In genomic region chr19:58348080-58348479, GRCh38 we compare ENCODE assay signal across 8 cellular contexts. TPM values are rescaled to one million over a fixed set of nuclear protein-coding genes. Genes with fewer than 3 reads are reported as not detected.
DNase-seq lines count a peak whose midpoint lies in the region; ATAC-seq, FAIRE-seq and TF ChIP-seq lines count a peak whose summit lies in the region.
"Not testable (repeated sequence)": the region's sequence is repeated elsewhere in the genome, so short reads cannot be mapped to it uniquely, and the experiment has no call there.

No MANE protein-coding gene starts in this region.

- TF ChIP-seq CTCF in CD8-positive, alpha-beta T cell (IDR thresholded peaks at IDR 0.05); endothelial cell (IDR thresholded peaks at IDR 0.05; ENCODE audit: unreplicated experiment); kidney (IDR thresholded peaks at IDR 0.05; ENCODE audit: borderline replicate concordance, extremely low read depth, insufficient read depth); neutrophil (IDR thresholded peaks at IDR 0.05); testis (IDR thresholded peaks at IDR 0.05): not testable (repeated sequence)

- H3K36me3 ChIP-seq in CD8-positive, alpha-beta T cell (ENCODE audit: insufficient read depth, low read length); kidney (ENCODE audit: control insufficient read depth in 1 of 2, insufficient read depth in 2 of 2, low read length in 2 of 2); neutrophil; testis (ENCODE audit: low read depth, missing control alignments): not testable (repeated sequence)

- not testable (repeated sequence) for H3K9me3 ChIP-seq in CD8-positive, alpha-beta T cell (ENCODE audit: low read length); kidney (ENCODE audit: control insufficient read depth in 1 of 2, low read length in 2 of 2); neutrophil; testis

- DNase-seq in CD8-positive, alpha-beta T cell; activated naive CD8-positive, alpha-beta T cell treated with anti-CD3 and anti-CD28 coated beads, Interleukin-2, amount 10 ng/mL, durations not matched to agents 7 days and 5 days; endothelial cell (ENCODE audit: low spot score); kidney; testis: not testable (repeated sequence)

- H3K9me3 Mint-ChIP-seq in CD8-positive, alpha-beta T cell; activated naive CD8-positive, alpha-beta T cell treated with anti-CD3 and anti-CD28 coated beads, Interleukin-2, amount 10 ng/mL, durations not matched to agents 7 days and 5 days; endothelial cell (ENCODE audit: unreplicated experiment): not testable (repeated sequence)

- TF ChIP-seq POLR2A in testis (IDR thresholded peaks at IDR 0.05), result not testable (repeated sequence)

- CTCF ChIA-PET in CD8-positive, alpha-beta T cell (lab: Charles Lee), result interaction anchor here (0.6 to 1.5 kb wide), 3 partner anchors 14 to 172 kb away, joined by 3 read pairs; no protein-coding TSS in a partner anchor

- peak overlapping the region; percentile 91 for H3K4me3 Mint-ChIP-seq in CD8-positive, alpha-beta T cell
- H3K4me3 Mint-ChIP-seq in activated naive CD8-positive, alpha-beta T cell treated with anti-CD3 and anti-CD28 coated beads, Interleukin-2, amount 10 ng/mL, durations not matched to agents 7 days and 5 days, result peak overlapping the region; percentile 98
- peak overlapping the region; percentile 97 for H3K4me3 Mint-ChIP-seq in endothelial cell (ENCODE audit: unreplicated experiment)

- not testable (repeated sequence) for FAIRE-seq in kidney (lab: Jason Lieb, UNC)

- WGBS in testis, 2 donors, result 11 to 23% methylated on average over 12 of the region's 12 CpGs

- peak overlapping the region; percentile 95 for H3K4me3 ChIP-seq in CD8-positive, alpha-beta T cell (ENCODE audit: low read depth, low read length)
- H3K4me3 ChIP-seq in kidney (ENCODE audit: low read length in 2 of 2), result peak overlapping the region; percentile 34 to 52
- H3K4me3 ChIP-seq in neutrophil (ENCODE audit: low read depth in 1 of 2, low read length in 1 of 2), result peak overlapping the region; percentile 29 to 65
- H3K4me3 ChIP-seq in testis, result peak overlapping the region; percentile 55 to 72

- H3K27me3 Mint-ChIP-seq in CD8-positive, alpha-beta T cell (ENCODE audit: low read depth); activated naive CD8-positive, alpha-beta T cell treated with anti-CD3 and anti-CD28 coated beads, Interleukin-2, amount 10 ng/mL, durations not matched to agents 7 days and 5 days; endothelial cell (ENCODE audit: unreplicated experiment): not testable (repeated sequence)

- POLR2A ChIA-PET in CD8-positive, alpha-beta T cell (lab: Charles Lee), result interaction anchor here (0.9 to 3.4 kb wide), 5 partner anchors 9 to 70 kb away, joined by 3 to 38 read pairs (median 4); partner anchors contain the start of gene ZNF497
- POLR2A ChIA-PET in activated naive CD8-positive, alpha-beta T cell treated with anti-CD3 and anti-CD28 coated beads, Interleukin-2, amount 10 ng/mL, durations not matched to agents 7 days and 5 days (lab: Charles Lee), result interaction anchor here (1.1 to 4.5 kb wide), 9 partner anchors 8 to 1156 kb away, joined by 3 to 50 read pairs (median 5); partner anchors contain the start of genes ZNF446, ZNF497 and ZSCAN22

- H3K27me3 ChIP-seq in CD8-positive, alpha-beta T cell (ENCODE audit: insufficient read depth, low read length); testis: not testable (repeated sequence)
- H3K27me3 ChIP-seq in neutrophil, result peaks cover 65% of the 10 kb centered on the region

- intact Hi-C loops in CD8-positive, alpha-beta T cell (cut with DNase I, micrococcal nuclease), result loop anchor here in 1 of 2 experiments (1.0 to 5.0 kb wide), 2 partner anchors 33 to 54 kb away; partner anchors contain the start of gene ZNF837
- intact Hi-C loops in kidney (cut with DNase I); testis (cut with DNase I; ENCODE audit: low total_unique reads): not testable (repeated sequence)

- not testable (repeated sequence) for ATAC-seq in CD8-positive, alpha-beta T cell
- ATAC-seq in HG03175 (IDR thresholded peaks at IDR 0.05; ENCODE audit: unreplicated experiment) (peak; percentile 3), SK-N-SH treated with all-trans-retinoic acid at 6 μM for 48 hours (peak; percentile 7)
- peak; percentile 2 for ATAC-seq in activated naive CD8-positive, alpha-beta T cell treated with anti-CD3 and anti-CD28 coated beads, Interleukin-2, amount 10 ng/mL, durations not matched to agents 7 days and 5 days (ENCODE audit: low read depth)

- peak overlapping the region in 1 of 2 donors; percentile 7 for H3K9ac ChIP-seq in kidney (ENCODE audit: low read length in 2 of 2)

- H3K27ac ChIP-seq in CD8-positive, alpha-beta T cell (ENCODE audit: low read depth, low read length), result peak overlapping the region; percentile 63
- H3K27ac ChIP-seq in kidney (ENCODE audit: low read depth in 2 of 2, low read length in 2 of 2); neutrophil; testis: not testable (repeated sequence)

- H3K36me3 Mint-ChIP-seq in CD8-positive, alpha-beta T cell, result not testable (repeated sequence)
- H3K36me3 Mint-ChIP-seq in activated naive CD8-positive, alpha-beta T cell treated with anti-CD3 and anti-CD28 coated beads, Interleukin-2, amount 10 ng/mL, durations not matched to agents 7 days and 5 days, result peaks cover 18% of the 10 kb centered on the region
- peaks cover 12% of the 10 kb centered on the region for H3K36me3 Mint-ChIP-seq in endothelial cell (ENCODE audit: low read depth, unreplicated experiment)

- H3K4me1 ChIP-seq in CD8-positive, alpha-beta T cell (ENCODE audit: insufficient read depth, low read length), result peaks cover 17% of the 10 kb centered on the region
- H3K4me1 ChIP-seq in kidney (ENCODE audit: control insufficient read depth in 1 of 2, insufficient read depth in 1 of 2, low read depth in 1 of 2, low read length in 2 of 2), result not testable (repeated sequence)
- H3K4me1 ChIP-seq in neutrophil (ENCODE audit: control insufficient read depth in 1 of 2, insufficient read depth in 1 of 2, low read depth in 1 of 2, low read length in 1 of 2) (peaks cover 10 to 16% of the 10 kb centered on the region in 2 experiments), testis (peaks cover 13% of the 10 kb centered on the region)

- peak overlapping the region; percentile 93 for H3K27ac Mint-ChIP-seq in CD8-positive, alpha-beta T cell
- peak overlapping the region; percentile 92 for H3K27ac Mint-ChIP-seq in activated naive CD8-positive, alpha-beta T cell treated with anti-CD3 and anti-CD28 coated beads, Interleukin-2, amount 10 ng/mL, durations not matched to agents 7 days and 5 days
- H3K27ac Mint-ChIP-seq in endothelial cell (ENCODE audit: unreplicated experiment), result not testable (repeated sequence)

- H3K4me1 Mint-ChIP-seq in CD8-positive, alpha-beta T cell (ENCODE audit: low read depth), result peaks cover 38% of the 10 kb centered on the region
- H3K4me1 Mint-ChIP-seq in activated naive CD8-positive, alpha-beta T cell treated with anti-CD3 and anti-CD28 coated beads, Interleukin-2, amount 10 ng/mL, durations not matched to agents 7 days and 5 days, result peaks cover 22% of the 10 kb centered on the region
- peaks cover 12% of the 10 kb centered on the region for H3K4me1 Mint-ChIP-seq in endothelial cell (ENCODE audit: unreplicated experiment)

RNA-seq across cellular contexts. Expression of gene A1BG, which starts 5.2 kb away (rescaled TPM):
- total RNA-seq in CD8-positive, alpha-beta T cell, result 10 to 100 TPM; 29.3 to 29.9 TPM
- 10 to 100 TPM; 21.0 to 22.8 TPM for total RNA-seq in activated naive CD8-positive, alpha-beta T cell treated with anti-CD3 and anti-CD28 coated beads, Interleukin-2, amount 10 ng/mL, durations not matched to agents 7 days and 5 days
- total RNA-seq in endothelial cell (ENCODE audit: unreplicated experiment) (41.9 TPM), kidney (10.9 TPM), testis (10 to 100 TPM in 1 of 2 donors, 1 to 10 TPM in 1; 3.5 to 13.1 TPM)
- polyA plus RNA-seq in kidney (ENCODE audit: insufficient read depth, low read depth, low replicate concordance) (19.0 TPM), testis (ENCODE audit: insufficient read depth, low read depth, low replicate concordance) (4.5 TPM)

RNA-seq across cellular contexts. Expression of gene ZNF497, which starts 14.5 kb away (rescaled TPM):
- 1 to 10 TPM in 1 of 2 experiments, under 1 TPM in 1; 0.79 to 1.2 TPM for total RNA-seq in CD8-positive, alpha-beta T cell
- total RNA-seq in activated naive CD8-positive, alpha-beta T cell treated with anti-CD3 and anti-CD28 coated beads, Interleukin-2, amount 10 ng/mL, durations not matched to agents 7 days and 5 days, result 1 to 10 TPM; 1.7 to 2.1 TPM
- total RNA-seq in endothelial cell (ENCODE audit: unreplicated experiment) (3.6 TPM), kidney (5.0 TPM), testis (10 to 100 TPM; 10.3 to 10.7 TPM)
- polyA plus RNA-seq in kidney (ENCODE audit: insufficient read depth, low read depth, low replicate concordance) (1.7 TPM), testis (ENCODE audit: insufficient read depth, low read depth, low replicate concordance) (2.6 TPM)

RNA-seq across cellular contexts. Expression of gene ZSCAN22, which starts 21.3 kb away (rescaled TPM):
- 1 to 10 TPM; 1.7 to 2.2 TPM for total RNA-seq in CD8-positive, alpha-beta T cell
- total RNA-seq in activated naive CD8-positive, alpha-beta T cell treated with anti-CD3 and anti-CD28 coated beads, Interleukin-2, amount 10 ng/mL, durations not matched to agents 7 days and 5 days, result 1 to 10 TPM; 6.3 TPM
- 3.2 TPM for total RNA-seq in endothelial cell (ENCODE audit: unreplicated experiment)
- total RNA-seq in kidney, result 3.3 TPM
- 1.1 TPM for polyA plus RNA-seq in kidney (ENCODE audit: insufficient read depth, low read depth, low replicate concordance)
- 1 to 10 TPM; 3.5 to 4.9 TPM for total RNA-seq in testis
- 2.4 TPM for polyA plus RNA-seq in testis (ENCODE audit: insufficient read depth, low read depth, low replicate concordance)

RNA-seq across cellular contexts. Expression of gene ZNF837, which starts 32.8 kb away (rescaled TPM):
- total RNA-seq in CD8-positive, alpha-beta T cell, result 1 to 10 TPM; 1.2 to 1.3 TPM
- total RNA-seq in activated naive CD8-positive, alpha-beta T cell treated with anti-CD3 and anti-CD28 coated beads, Interleukin-2, amount 10 ng/mL, durations not matched to agents 7 days and 5 days, result 1 to 10 TPM; 2.9 to 3.5 TPM
- total RNA-seq in endothelial cell (ENCODE audit: unreplicated experiment) (4.5 TPM), kidney (5.0 TPM), testis (1 to 10 TPM; 6.2 to 9.3 TPM)
- polyA plus RNA-seq in kidney (ENCODE audit: insufficient read depth, low read depth, low replicate concordance) (3.6 TPM), testis (ENCODE audit: insufficient read depth, low read depth, low replicate concordance) (1.3 TPM)

RNA-seq across cellular contexts. Expression of gene RPS5, which starts 39.0 kb away (rescaled TPM):
- 1,000 to 10,000 TPM; 1,884 to 1,887 TPM for total RNA-seq in CD8-positive, alpha-beta T cell
- total RNA-seq in activated naive CD8-positive, alpha-beta T cell treated with anti-CD3 and anti-CD28 coated beads, Interleukin-2, amount 10 ng/mL, durations not matched to agents 7 days and 5 days, result 1,000 to 10,000 TPM; 1,038 to 1,039 TPM
- total RNA-seq in endothelial cell (ENCODE audit: unreplicated experiment), result 1,047 TPM
- total RNA-seq in kidney, result 802 TPM
- 929 TPM for polyA plus RNA-seq in kidney (ENCODE audit: insufficient read depth, low read depth, low replicate concordance)
- total RNA-seq in testis, result 1,000 to 10,000 TPM in 1 of 2 donors, 100 to 1,000 TPM in 1; 437 to 1,004 TPM
- polyA plus RNA-seq in testis (ENCODE audit: insufficient read depth, low read depth, low replicate concordance), result 746 TPM

Comparison
In these comparisons a context has a peak if more than half of its experiments do, and no peak if none do; other contexts are left out.
1. H3K4me3 ChIP-seq: peak in every context shown above with its lines; median percentile 95 in CD8-positive, alpha-beta T cell; 64 in testis; 47 in neutrophil; 43 in kidney.